Comparison of ENCODE assay signal across 15 cellular contexts in the genomic region with DNA sequence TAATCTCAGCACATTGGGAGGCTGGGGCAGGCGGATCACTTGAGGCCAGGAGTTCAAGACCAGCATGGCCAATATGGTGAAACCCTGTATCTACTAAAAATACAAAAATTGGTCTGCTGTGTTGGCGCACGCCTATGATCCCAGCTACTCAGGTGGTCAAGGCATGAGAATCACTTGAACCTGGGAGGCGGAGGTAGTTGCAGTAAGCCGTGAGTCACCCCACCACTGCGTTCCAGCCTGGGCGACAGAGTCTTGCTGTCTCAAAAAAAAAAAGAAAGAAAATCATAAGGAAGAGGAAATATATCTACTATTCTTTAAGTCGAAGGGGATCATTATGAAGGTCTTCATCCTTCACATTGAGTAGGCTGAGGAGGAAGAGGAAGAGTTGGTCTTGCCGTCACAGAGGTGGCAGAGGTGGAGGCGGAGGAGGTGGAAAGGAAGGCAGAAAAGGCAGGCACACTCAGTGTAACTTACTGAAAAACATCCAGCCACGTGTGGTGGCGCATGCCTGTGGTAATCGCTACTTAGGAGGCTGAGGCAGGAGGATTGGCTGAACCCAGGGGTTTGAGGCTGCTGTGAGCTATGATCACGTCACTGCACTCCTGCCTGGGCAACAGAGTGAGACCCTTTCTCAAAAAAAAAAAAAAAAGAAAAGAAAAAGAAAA. TPM values are rescaled to one million over a fixed set of nuclear protein-coding genes. Genes with fewer than 3 reads are reported as not detected.
DNase-seq lines count a peak whose midpoint lies in the region; ATAC-seq, FAIRE-seq and TF ChIP-seq lines count a peak whose summit lies in the region.
"Had no signal": no experiment of that assay in that cellular context is flagged by ENCODE, and none has a peak within 500 bp of the region (broad histone marks: within the 10 kb centered on the region; RNA-seq: fewer than 3 reads in every experiment).

No MANE protein-coding gene starts in this region.

- no peak for TF ChIP-seq POLR2A in GM12892 (IDR thresholded peaks at IDR 0.05; ENCODE audit: low read depth, low read length)

- H3K36me3 ChIP-seq in CD4-positive, CD25-positive, alpha-beta regulatory T cell (ENCODE audit: control insufficient read depth, insufficient read depth, low read length) = peaks cover 33% of the 10 kb centered on the region
- H3K36me3 ChIP-seq in naive thymus-derived CD4-positive, alpha-beta T cell (ENCODE audit: control insufficient read depth in 2 of 3, insufficient read depth in 3 of 3, low read length in 3 of 3) = peaks cover 16 to 30% (median 20%) of the 10 kb centered on the region in 3 experiments
- H3K36me3 ChIP-seq in colonic mucosa = peaks cover 5% of the 10 kb centered on the region

- H3K27me3 Mint-ChIP-seq in CD4-positive, CD25-positive, alpha-beta regulatory T cell = no peaks in the 10 kb centered on the region
- no peaks in the 10 kb centered on the region for H3K27me3 Mint-ChIP-seq in T-helper 17 cell
- H3K27me3 Mint-ChIP-seq in activated naive CD4-positive, alpha-beta T cell treated with anti-CD3 and anti-CD28 coated beads, Interleukin-2, amount 10 ng/mL, durations not matched to agents 7 days and 5 days = no peaks in the 10 kb centered on the region
- H3K27me3 Mint-ChIP-seq in naive thymus-derived CD4-positive, alpha-beta T cell = no peaks in the 10 kb centered on the region

- peak; percentile 28 to 35 for ATAC-seq in CD4-positive, CD25-positive, alpha-beta regulatory T cell (ENCODE audit: low read depth in 2 of 2)
- ATAC-seq in T-helper 17 cell (no peak), HG03571 (IDR thresholded peaks at IDR 0.05; ENCODE audit: unreplicated experiment) (no peak)
- ATAC-seq in naive thymus-derived CD4-positive, alpha-beta T cell = no peak
- ATAC-seq: psoas muscle had no signal

- peak overlapping the region; percentile 41 for H3K4me3 ChIP-seq in CD4-positive, CD25-positive, alpha-beta regulatory T cell (ENCODE audit: low read depth, low read length)
- H3K4me3 ChIP-seq in naive thymus-derived CD4-positive, alpha-beta T cell (ENCODE audit: low read length) = no peak overlapping the region
- H3K4me3 ChIP-seq in colonic mucosa = no peak overlapping the region
- H3K4me3 ChIP-seq: GM23248, psoas muscle had no signal

- H3K4me1 ChIP-seq in CD4-positive, CD25-positive, alpha-beta regulatory T cell (ENCODE audit: control insufficient read depth, insufficient read depth, low read length, poor library complexity, severe bottlenecking) = peaks cover 95% of the 10 kb centered on the region
- peaks cover 90 to 93% of the 10 kb centered on the region in 2 donors for H3K4me1 ChIP-seq in naive thymus-derived CD4-positive, alpha-beta T cell (ENCODE audit: control insufficient read depth in 2 of 2, insufficient read depth in 2 of 2, low read length in 2 of 2)
- H3K4me1 ChIP-seq in colonic mucosa = peaks cover 14% of the 10 kb centered on the region

- H3K9me3 ChIP-seq in CD4-positive, CD25-positive, alpha-beta regulatory T cell (ENCODE audit: control insufficient read depth in 2 of 2, low read length in 2 of 2) = no peaks in the 10 kb centered on the region
- H3K9me3 ChIP-seq in T-helper 17 cell (ENCODE audit: control insufficient read depth, low read length, poor library complexity, severe bottlenecking) (no peaks in the 10 kb centered on the region), colonic mucosa (no peaks in the 10 kb centered on the region)
- no peaks in the 10 kb centered on the region for H3K9me3 ChIP-seq in naive thymus-derived CD4-positive, alpha-beta T cell (ENCODE audit: control insufficient read depth in 2 of 3, low read length in 3 of 3)
- H3K9me3 ChIP-seq: psoas muscle had no signal

- no peaks in the 10 kb centered on the region for H3K27me3 ChIP-seq in CD4-positive, CD25-positive, alpha-beta regulatory T cell (ENCODE audit: control insufficient read depth, insufficient read depth, low read length)
- H3K27me3 ChIP-seq in naive thymus-derived CD4-positive, alpha-beta T cell (ENCODE audit: control insufficient read depth in 2 of 2, insufficient read depth in 2 of 2, low read length in 2 of 2) = no peaks in the 10 kb centered on the region
- H3K27me3 ChIP-seq in colonic mucosa = no peaks in the 10 kb centered on the region

- peak overlapping the region; percentile 64 to 85 (median 73) for H3K4me3 Mint-ChIP-seq in CD4-positive, CD25-positive, alpha-beta regulatory T cell
- peak overlapping the region; percentile 72 for H3K4me3 Mint-ChIP-seq in T-helper 17 cell
- no peak overlapping the region for H3K4me3 Mint-ChIP-seq in activated naive CD4-positive, alpha-beta T cell treated with anti-CD3 and anti-CD28 coated beads, Interleukin-2, amount 10 ng/mL, durations not matched to agents 7 days and 5 days
- peak overlapping the region; percentile 62 to 89 (median 71) for H3K4me3 Mint-ChIP-seq in naive thymus-derived CD4-positive, alpha-beta T cell
- H3K4me3 Mint-ChIP-seq: endodermal cell had no signal

- POLR2A ChIA-PET in naive thymus-derived CD4-positive, alpha-beta T cell (lab: Charles Lee) = interaction anchor here (0.5 to 28.9 kb wide), 5 partner anchors 12 to 165 kb away, joined by 3 to 1077 read pairs (median 3); a partner anchor contains a TSS

- DNase-seq in CD4-positive, CD25-positive, alpha-beta regulatory T cell = peak in 2 of 3 donors; percentile 46 to 81
- DNase-seq in T-helper 17 cell (no peak), colonic mucosa (no peak), GM12892 (ENCODE audit: insufficient read length) (no peak), anterior cingulate cortex (lab: John Stamatoyannopoulos, UW) (no peak)
- peak; percentile 59 for DNase-seq in activated naive CD4-positive, alpha-beta T cell treated with anti-CD3 and anti-CD28 coated beads, Interleukin-2, amount 10 ng/mL, durations not matched to agents 7 days and 5 days
- DNase-seq in naive thymus-derived CD4-positive, alpha-beta T cell = peak in 6 of 9 donors; percentile 32 to 55 (median 48)
- DNase-seq: endodermal cell, GM23248, islet precursor cell, NCI-H2107, psoas muscle had no signal

- H3K9me3 Mint-ChIP-seq in CD4-positive, CD25-positive, alpha-beta regulatory T cell = peaks cover 0 to 1% (median 0%) of the 10 kb centered on the region in 7 donors
- no peaks in the 10 kb centered on the region for H3K9me3 Mint-ChIP-seq in activated naive CD4-positive, alpha-beta T cell treated with anti-CD3 and anti-CD28 coated beads, Interleukin-2, amount 10 ng/mL, durations not matched to agents 7 days and 5 days
- no peaks in the 10 kb centered on the region for H3K9me3 Mint-ChIP-seq in naive thymus-derived CD4-positive, alpha-beta T cell
- H3K9me3 Mint-ChIP-seq: endodermal cell had no signal

- H3K4me1 Mint-ChIP-seq in CD4-positive, CD25-positive, alpha-beta regulatory T cell = peaks cover 27 to 88% (median 57%) of the 10 kb centered on the region in 4 donors
- peaks cover 57% of the 10 kb centered on the region for H3K4me1 Mint-ChIP-seq in T-helper 17 cell
- H3K4me1 Mint-ChIP-seq in activated naive CD4-positive, alpha-beta T cell treated with anti-CD3 and anti-CD28 coated beads, Interleukin-2, amount 10 ng/mL, durations not matched to agents 7 days and 5 days = peaks cover 86% of the 10 kb centered on the region
- H3K4me1 Mint-ChIP-seq in naive thymus-derived CD4-positive, alpha-beta T cell = peaks cover 43 to 91% (median 76%) of the 10 kb centered on the region in 7 donors

- no peak for FAIRE-seq in GM12892 (lab: Jason Lieb, UNC)

- peak overlapping the region; percentile 80 to 97 (median 88) for H3K27ac Mint-ChIP-seq in CD4-positive, CD25-positive, alpha-beta regulatory T cell
- H3K27ac Mint-ChIP-seq in T-helper 17 cell = peak overlapping the region; percentile 95
- peak overlapping the region; percentile 88 for H3K27ac Mint-ChIP-seq in activated naive CD4-positive, alpha-beta T cell treated with anti-CD3 and anti-CD28 coated beads, Interleukin-2, amount 10 ng/mL, durations not matched to agents 7 days and 5 days
- H3K27ac Mint-ChIP-seq in naive thymus-derived CD4-positive, alpha-beta T cell = peak overlapping the region; percentile 63 to 95 (median 84)
- H3K27ac Mint-ChIP-seq: endodermal cell had no signal

- H3K27ac ChIP-seq in CD4-positive, CD25-positive, alpha-beta regulatory T cell (ENCODE audit: insufficient read depth, low read length, poor library complexity, severe bottlenecking) = peak overlapping the region; percentile 95
- H3K27ac ChIP-seq in naive thymus-derived CD4-positive, alpha-beta T cell (ENCODE audit: low read depth, low read length) = peak overlapping the region; percentile 92
- no peak overlapping the region for H3K27ac ChIP-seq in colonic mucosa
- H3K27ac ChIP-seq: GM23248, HL-60, psoas muscle had no signal

- CTCF ChIA-PET in activated naive CD4-positive, alpha-beta T cell treated with anti-CD3 and anti-CD28 coated beads, Interleukin-2, amount 10 ng/mL, durations not matched to agents 7 days and 5 days (lab: Charles Lee) = interaction anchor here (1.1 to 15.9 kb wide), 4 partner anchors 9 to 162 kb away, joined by 3 to 880 read pairs (median 8); a partner anchor contains a TSS
- CTCF ChIA-PET in naive thymus-derived CD4-positive, alpha-beta T cell (lab: Charles Lee) = interaction anchor here (0.6 to 26.1 kb wide), 4 partner anchors 8 to 106 kb away, joined by 3 to 1110 read pairs (median 7); a partner anchor contains a TSS

- TF ChIP-seq CTCF in colonic mucosa (IDR thresholded peaks at IDR 0.05) = no peak

- no peak overlapping the region for H3K9ac ChIP-seq in colonic mucosa (ENCODE audit: low read depth in 2 of 2, low read length in 2 of 2)
- H3K9ac ChIP-seq: GM23248 had no signal

- intact Hi-C loops in naive thymus-derived CD4-positive, alpha-beta T cell (cut with micrococcal nuclease) = no loop called here
- intact Hi-C loops in colonic mucosa (cut with DNase I) = no loop called here

- peaks cover 26% of the 10 kb centered on the region for H3K36me3 Mint-ChIP-seq in CD4-positive, CD25-positive, alpha-beta regulatory T cell
- no peaks in the 10 kb centered on the region for H3K36me3 Mint-ChIP-seq in T-helper 17 cell (ENCODE audit: low read depth)
- peaks cover 48% of the 10 kb centered on the region for H3K36me3 Mint-ChIP-seq in activated naive CD4-positive, alpha-beta T cell treated with anti-CD3 and anti-CD28 coated beads, Interleukin-2, amount 10 ng/mL, durations not matched to agents 7 days and 5 days
- peaks cover 0 to 30% (median 12%) of the 10 kb centered on the region in 5 donors for H3K36me3 Mint-ChIP-seq in naive thymus-derived CD4-positive, alpha-beta T cell

RNA-seq across cellular contexts. Expression of a gene that starts 14.2 kb away (rescaled TPM):
- total RNA-seq in CD4-positive, CD25-positive, alpha-beta regulatory T cell = 257 TPM
- polyA plus RNA-seq in CD4-positive, CD25-positive, alpha-beta regulatory T cell = 100 to 1,000 TPM; 131 to 151 (median 141) TPM
- 100 to 1,000 TPM; 188 to 208 TPM for total RNA-seq in T-helper 17 cell
- 100 to 1,000 TPM; 163 to 421 (median 228) TPM for total RNA-seq in naive thymus-derived CD4-positive, alpha-beta T cell
- polyA plus RNA-seq in naive thymus-derived CD4-positive, alpha-beta T cell = 100 to 1,000 TPM in 1 of 2 donors, 10 to 100 TPM in 1; 67.7 to 144 TPM
- 100 to 1,000 TPM in 1 of 2 donors, 10 to 100 TPM in 1; 64.3 to 126 TPM for total RNA-seq in colonic mucosa
- 114 TPM for polyA plus RNA-seq in GM12892 (2012; ENCODE audit: missing spikeins)

RNA-seq across cellular contexts. Expression of a gene that starts 16.5 kb away (rescaled TPM):
- not detected for total RNA-seq in CD4-positive, CD25-positive, alpha-beta regulatory T cell
- polyA plus RNA-seq in CD4-positive, CD25-positive, alpha-beta regulatory T cell = not detected
- total RNA-seq in T-helper 17 cell = under 1 TPM; 0.82 to 0.91 TPM
- total RNA-seq in naive thymus-derived CD4-positive, alpha-beta T cell = 1 to 10 TPM in 4 of 5 experiments, under 1 TPM in 1; 0.35 to 2.4 (median 1.3) TPM
- polyA plus RNA-seq in naive thymus-derived CD4-positive, alpha-beta T cell = not detected
- not detected for total RNA-seq in colonic mucosa
- 0.45 TPM for polyA plus RNA-seq in GM12892 (2012; ENCODE audit: missing spikeins)
- total RNA-seq: endodermal cell, GM23248 had no signal
- polyA plus RNA-seq: GM23248, psoas muscle had no signal

RNA-seq across cellular contexts. Expression of a gene that starts 30.3 kb away (rescaled TPM):
- 0.35 TPM for total RNA-seq in CD4-positive, CD25-positive, alpha-beta regulatory T cell
- not detected for polyA plus RNA-seq in CD4-positive, CD25-positive, alpha-beta regulatory T cell
- total RNA-seq in T-helper 17 cell (under 1 TPM in 1 of 2 donors, not detected in 1; 0.20 TPM), colonic mucosa (not detected)
- under 1 TPM in 2 of 5 experiments, not detected in 3; 0.27 to 0.60 TPM for total RNA-seq in naive thymus-derived CD4-positive, alpha-beta T cell
- not detected for polyA plus RNA-seq in naive thymus-derived CD4-positive, alpha-beta T cell
- polyA plus RNA-seq in GM12892 (2012; ENCODE audit: missing spikeins) = not detected
- total RNA-seq: endodermal cell, GM23248, mononuclear cell had no signal
- polyA plus RNA-seq: GM23248 had no signal

RNA-seq across cellular contexts. Expression of a gene that starts 46.9 kb away (rescaled TPM):
- 54.4 TPM for total RNA-seq in CD4-positive, CD25-positive, alpha-beta regulatory T cell
- polyA plus RNA-seq in CD4-positive, CD25-positive, alpha-beta regulatory T cell = 10 to 100 TPM; 22.5 to 38.1 (median 34.7) TPM
- total RNA-seq in T-helper 17 cell = 10 to 100 TPM; 44.6 to 49.0 TPM
- 100 to 1,000 TPM in 1 of 5 experiments, 10 to 100 TPM in 4; 53.2 to 106 (median 59.2) TPM for total RNA-seq in naive thymus-derived CD4-positive, alpha-beta T cell
- polyA plus RNA-seq in naive thymus-derived CD4-positive, alpha-beta T cell = 10 to 100 TPM; 15.4 to 32.8 TPM
- 10 to 100 TPM; 45.6 to 50.7 TPM for total RNA-seq in colonic mucosa
- polyA plus RNA-seq in GM12892 (2012; ENCODE audit: missing spikeins) = 25.0 TPM

RNA-seq across cellular contexts. Expression of a gene that starts 47.4 kb away (rescaled TPM):
- total RNA-seq in CD4-positive, CD25-positive, alpha-beta regulatory T cell = not detected
- not detected for polyA plus RNA-seq in CD4-positive, CD25-positive, alpha-beta regulatory T cell
- total RNA-seq in T-helper 17 cell (not detected), colonic mucosa (not detected)
- not detected for total RNA-seq in naive thymus-derived CD4-positive, alpha-beta T cell
- polyA plus RNA-seq in naive thymus-derived CD4-positive, alpha-beta T cell = not detected
- 0.15 TPM for polyA plus RNA-seq in GM12892 (2012; ENCODE audit: missing spikeins)
- total RNA-seq: endodermal cell, GM23248, mononuclear cell, psoas muscle had no signal
- polyA plus RNA-seq: GM23248 had no signal

Comparison
In these comparisons a context has a peak if more than half of its experiments do, and no peak if none do; other contexts are left out.
1. ATAC-seq: peak in CD4-positive, CD25-positive, alpha-beta regulatory T cell (2 of 2); none in T-helper 17 cell (single experiment), naive thymus-derived CD4-positive, alpha-beta T cell (single experiment) and HG03571 (single experiment).
2. DNase-seq: peak in CD4-positive, CD25-positive, alpha-beta regulatory T cell (2 of 3), activated naive CD4-positive, alpha-beta T cell treated with anti-CD3 and anti-CD28 coated beads, Interleukin-2, amount 10 ng/mL, durations not matched to agents 7 days and 5 days (single experiment) and naive thymus-derived CD4-positive, alpha-beta T cell (6 of 9); none in T-helper 17 cell (0 of 3), colonic mucosa (single experiment), GM12892 (single experiment) and anterior cingulate cortex (0 of 58).
3. Peak in every context shown above with its lines, with median percentiles within 50 percentile points of each other: H3K27ac Mint-ChIP-seq.